9 cellular contexts compared by ENCODE assay signal in genomic region chr6:18388942-18389341, GRCh38. TPM values are rescaled to one million over a fixed set of nuclear protein-coding genes. Genes with fewer than 3 reads are reported as not detected.
DNase-seq lines count a peak whose midpoint lies in the region; ATAC-seq, FAIRE-seq and TF ChIP-seq lines count a peak whose summit lies in the region.
"Had no signal": no experiment of that assay in that cellular context is flagged by ENCODE, and none has a peak within 500 bp of the region (broad histone marks: within the 10 kb centered on the region; RNA-seq: fewer than 3 reads in every experiment).

No MANE protein-coding gene starts in this region.

- ATAC-seq in GM19324 (IDR thresholded peaks at IDR 0.05; ENCODE audit: low FRiP score, unreplicated experiment) (no peak), GM19467 (IDR thresholded peaks at IDR 0.05; ENCODE audit: unreplicated experiment) (no peak)

- in situ Hi-C loops in SK-MEL-5 (cut with HindIII; ENCODE audit: low pct_unique_long_range_greater_than_20kb, low sequenced_read_pairs): loop anchor here (25.0 kb wide), 1 partner anchor 98 kb away; no protein-coding TSS in a partner anchor

- DNase-seq in Daoy (ENCODE audit: low read depth) (peak; percentile 64), SK-MEL-5 (ENCODE audit: low read depth, low spot score) (peak; percentile 59), fibroblast of the conjunctiva (ENCODE audit: low read depth) (peak; percentile 59), sigmoid colon (no peak), mesenteric fat pad (ENCODE audit: low spot score) (no peak), GM12891 (ENCODE audit: insufficient read length, low spot score) (no peak)
- DNase-seq: MV-4-11 had no signal

- H3K36me3 ChIP-seq in sigmoid colon: no peaks in the 10 kb centered on the region

- H3K27ac ChIP-seq in sigmoid colon: peak overlapping the region in 3 of 4 donors; percentile 72 to 76 (median 75)

- no peak for TF ChIP-seq POLR2A in sigmoid colon (IDR thresholded peaks at IDR 0.05)
- TF ChIP-seq POLR2A in GM12891 (IDR thresholded peaks at IDR 0.05; ENCODE audit: low read depth, low read length): no peak

- TF ChIP-seq CTCF in sigmoid colon (IDR thresholded peaks at IDR 0.05): no peak

- no peaks in the 10 kb centered on the region for H3K9me3 ChIP-seq in sigmoid colon

- peak overlapping the region in 3 of 4 donors; percentile 48 to 59 (median 57) for H3K4me3 ChIP-seq in sigmoid colon

- peaks cover 0 to 34% (median 24%) of the 10 kb centered on the region in 4 donors for H3K4me1 ChIP-seq in sigmoid colon

- intact Hi-C loops in sigmoid colon (cut with DNase I): no loop called here

- 29 to 48% methylated on average over 1 of the region's 1 CpG for WGBS in sigmoid colon, 2 donors

- no peak for FAIRE-seq in GM12891 (lab: Jason Lieb, UNC)

- TF ChIP-seq EP300 in sigmoid colon (IDR thresholded peaks at IDR 0.05): no peak

- H3K27me3 ChIP-seq in sigmoid colon: peaks cover 0 to 4% (median 0%) of the 10 kb centered on the region in 3 donors

TF ChIP-seq in GM12891, 5 proteins besides CTCF, POLR2A, EP300 and RAD21:
- no peak for TF ChIP-seq SPI1 (IDR thresholded peaks at IDR 0.05; ENCODE audit: low read depth, low read length)
- TF ChIP-seq PAX5 (IDR thresholded peaks at IDR 0.05; ENCODE audit: insufficient read depth, low read length, severe bottlenecking): no peak
- TF ChIP-seq TAF1 (IDR thresholded peaks at IDR 0.05; ENCODE audit: low read depth, low read length): no peak
- no peak for TF ChIP-seq POU2F2 (IDR thresholded peaks at IDR 0.05; ENCODE audit: low read depth, low read length)
- no peak for TF ChIP-seq POLR2AphosphoS5 (IDR thresholded peaks at IDR 0.05; ENCODE audit: low read depth, low read length)
TF ChIP-seq in GM12891: peak in this region for 0.

RNA-seq across cellular contexts. Expression of gene RNF144B, which starts 1.8 kb away (rescaled TPM):
- 2.3 and 4.3 TPM in 2 replicates for total RNA-seq in Daoy (2014; rRNA removed; shearing (Covaris generic))
- total RNA-seq in SK-MEL-5 (2014; rRNA removed; shearing (Covaris generic)): 12.2 and 14.3 TPM in 2 replicates
- 5.1 and 5.5 TPM in 2 replicates for polyA plus RNA-seq in SK-MEL-5 (2015; cell fraction: cytosol; rRNA removed)
- polyA plus RNA-seq in SK-MEL-5 (2015; cell fraction: nucleus; rRNA removed): 2.7 and 4.5 TPM in 2 replicates
- 10 to 100 TPM in 1 of 4 donors, 1 to 10 TPM in 3; 4.6 to 14.8 (median 8.5) TPM for total RNA-seq in sigmoid colon
- 1 to 10 TPM; 1.2 to 4.3 (median 1.8) TPM for polyA plus RNA-seq in sigmoid colon
- 41.6 TPM for total RNA-seq in mesenteric fat pad
- 0.08 TPM for polyA plus RNA-seq in GM12891 (2012; ENCODE audit: low read depth, missing spikeins)

Comparison
In these comparisons a context has a peak if more than half of its experiments do, and no peak if none do; other contexts are left out.
1. DNase-seq: peak in Daoy (single experiment), SK-MEL-5 (single experiment) and fibroblast of the conjunctiva (single experiment); none in sigmoid colon (single experiment), mesenteric fat pad (single experiment) and GM12891 (single experiment).